13 cellular contexts compared by ENCODE assay signal in genomic region chr1:100164226-100164625, GRCh38. TPM values are rescaled to one million over a fixed set of nuclear protein-coding genes. Genes with fewer than 3 reads are reported as not detected.
DNase-seq lines count a peak whose midpoint lies in the region; ATAC-seq and TF ChIP-seq lines count a peak whose summit lies in the region.
"Had no signal": no experiment of that assay in that cellular context is flagged by ENCODE, and none has a peak within 500 bp of the region (broad histone marks: within the 10 kb centered on the region; RNA-seq: fewer than 3 reads in every experiment).

No MANE protein-coding gene starts in this region.

- H3K4me1 ChIP-seq in right atrium auricular region, result peaks cover 0 to 4% of the 10 kb centered on the region in 2 donors
- H3K4me1 ChIP-seq in mesenchymal stem cell (ENCODE audit: control insufficient read depth, insufficient read depth, low read depth, low read length), result peaks cover 2% of the 10 kb centered on the region
- H3K4me1 ChIP-seq in ascending aorta, result no peaks in the 10 kb centered on the region
- H3K4me1 ChIP-seq: upper lobe of right lung had no signal

- H3K27me3 ChIP-seq in right atrium auricular region (no peaks in the 10 kb centered on the region), mesenchymal stem cell (ENCODE audit: control insufficient read depth in 1 of 2, insufficient read depth in 1 of 2, low read length in 2 of 2) (no peaks in the 10 kb centered on the region), ascending aorta (no peaks in the 10 kb centered on the region)
- H3K27me3 ChIP-seq: upper lobe of right lung had no signal

- H3K27ac ChIP-seq in right atrium auricular region (no peak overlapping the region), mesenchymal stem cell (ENCODE audit: low read length, poor library complexity, severe bottlenecking) (no peak overlapping the region), ascending aorta (no peak overlapping the region)
- H3K27ac ChIP-seq: upper lobe of right lung had no signal

- no peak overlapping the region for H3K4ac ChIP-seq in mesenchymal stem cell (ENCODE audit: low read depth in 1 of 2, low read length in 2 of 2)

- H3K4me3 ChIP-seq in right atrium auricular region (no peak overlapping the region), mesenchymal stem cell (ENCODE audit: insufficient read depth in 1 of 2, low read depth in 1 of 2, low read length in 2 of 2) (no peak overlapping the region), ascending aorta (no peak overlapping the region)
- H3K4me3 ChIP-seq: upper lobe of right lung had no signal

- no peak overlapping the region for H4K91ac ChIP-seq in mesenchymal stem cell (ENCODE audit: low read length)

- H3K14ac ChIP-seq in mesenchymal stem cell (ENCODE audit: low read length in 2 of 2), result no peak overlapping the region

- H3K4me2 ChIP-seq in mesenchymal stem cell (ENCODE audit: low read length, poor library complexity, severe bottlenecking), result no peak overlapping the region

- no peak overlapping the region for H3K18ac ChIP-seq in mesenchymal stem cell (ENCODE audit: low read depth in 1 of 2, low read length in 2 of 2)

- no peak overlapping the region for H3K23ac ChIP-seq in mesenchymal stem cell (ENCODE audit: low read length in 2 of 2)

- H2BK5ac ChIP-seq in mesenchymal stem cell (ENCODE audit: low read depth, low read length, poor library complexity, severe bottlenecking), result no peak overlapping the region

- no peak overlapping the region for H2AK5ac ChIP-seq in mesenchymal stem cell (ENCODE audit: low read length, severe bottlenecking)

- H2AFZ ChIP-seq in mesenchymal stem cell (ENCODE audit: low read depth, low read length), result no peak overlapping the region

- H3K9me3 ChIP-seq in right atrium auricular region (no peaks in the 10 kb centered on the region), mesenchymal stem cell (ENCODE audit: control insufficient read depth, low read length) (no peaks in the 10 kb centered on the region), ascending aorta (no peaks in the 10 kb centered on the region)
- H3K9me3 ChIP-seq: upper lobe of right lung had no signal

- H3K79me1 ChIP-seq in mesenchymal stem cell (replicated peaks; ENCODE audit: low read length, poor library complexity, severe bottlenecking), result no peaks in the 10 kb centered on the region

- peak overlapping the region; percentile 53 for H3K9ac ChIP-seq in mesenchymal stem cell (ENCODE audit: low read length)

- peak; percentile 79 for ATAC-seq in Right ventricle myocardium superior (ENCODE audit: poor library complexity)
- ATAC-seq: activated T-cell treated with anti-CD3 and anti-CD28 coated beads, Interleukin-2, amount 50 U/mL, for 4 hours; upper lobe of right lung had no signal

- 56% methylated on average over 2 of the region's 2 CpGs for WGBS in mesenchymal stem cell

- no peak overlapping the region for H2BK15ac ChIP-seq in mesenchymal stem cell (ENCODE audit: low read depth, poor library complexity, severe bottlenecking)

- TF ChIP-seq CTCF in right atrium auricular region (IDR thresholded peaks at IDR 0.05), result no peak
- no peak for TF ChIP-seq CTCF in ascending aorta (IDR thresholded peaks at IDR 0.05)

- no peak overlapping the region for H4K8ac ChIP-seq in mesenchymal stem cell (ENCODE audit: low read length)

- DNase-seq in Right ventricle myocardium superior (no peak), right atrium auricular region (ENCODE audit: low spot score) (no peak), dedifferentiated amniotic fluid mesenchymal stem cell (ENCODE audit: extremely low spot score) (peak; percentile 66), mesenchymal stem cell (peak; percentile 6), NOMO-1 (lab: John Stamatoyannopoulos, UW; ENCODE audit: unreplicated experiment in 2 of 2) (no peak), HCEC 1CT (no peak), islet precursor cell (no peak), ascending aorta (ENCODE audit: low spot score in 2 of 2) (no peak)
- DNase-seq: ACHN; activated T-cell treated with anti-CD3 and anti-CD28 coated beads, Interleukin-2, amount 50 U/mL, for 4 hours; DMS79 treated with DMSO at 0.1 percent for 48 hours; NCI-H1092; upper lobe of right lung had no signal

- no peak overlapping the region for H2BK120ac ChIP-seq in mesenchymal stem cell (ENCODE audit: low read depth, low read length)

- H2BK12ac ChIP-seq in mesenchymal stem cell (ENCODE audit: low read length in 2 of 2), result no peak overlapping the region

- intact Hi-C loops in Right ventricle myocardium superior (cut with DNase I), result no loop called here
- intact Hi-C loops in ascending aorta (cut with DNase I), result no loop called here

- H3K36me3 ChIP-seq in right atrium auricular region (no peaks in the 10 kb centered on the region), mesenchymal stem cell (ENCODE audit: control insufficient read depth in 1 of 2, insufficient read depth in 2 of 2, low read depth in 1 of 2, low read length in 2 of 2) (no peaks in the 10 kb centered on the region), ascending aorta (no peaks in the 10 kb centered on the region)
- H3K36me3 ChIP-seq: upper lobe of right lung had no signal

RNA-seq across cellular contexts. Expression of gene LRRC39, which starts 13.8 kb away (rescaled TPM):
- total RNA-seq in Right ventricle myocardium superior (187 TPM), right atrium auricular region (100 to 1,000 TPM in 1 of 2 donors, 10 to 100 TPM in 1; 27.6 to 142 TPM), ascending aorta (not detected)
- 0.39 TPM for polyA plus RNA-seq in mesenchymal stem cell (2013, experiment 1 of 2)
- 0.45 TPM for polyA plus RNA-seq in mesenchymal stem cell (2013, experiment 2 of 2)

RNA-seq across cellular contexts. Expression of gene TRMT13, which starts 31.3 kb away (rescaled TPM):
- total RNA-seq in Right ventricle myocardium superior (5.3 TPM), right atrium auricular region (1 to 10 TPM; 3.1 to 3.7 TPM), ascending aorta (11.4 TPM)
- 6.4 TPM for polyA plus RNA-seq in mesenchymal stem cell (2013, experiment 1 of 2)
- 6.7 TPM for polyA plus RNA-seq in mesenchymal stem cell (2013, experiment 2 of 2)

RNA-seq across cellular contexts. Expression of gene SASS6, which starts 31.5 kb away (rescaled TPM):
- total RNA-seq in Right ventricle myocardium superior (1.6 TPM), right atrium auricular region (1 to 10 TPM; 1.6 to 1.7 TPM), ascending aorta (7.0 TPM)
- polyA plus RNA-seq in mesenchymal stem cell (2013, experiment 1 of 2), result 1.4 TPM
- polyA plus RNA-seq in mesenchymal stem cell (2013, experiment 2 of 2), result 1.5 TPM

Comparison
In these comparisons a context has a peak if more than half of its experiments do, and no peak if none do; other contexts are left out.
1. DNase-seq: peak in dedifferentiated amniotic fluid mesenchymal stem cell (single experiment) and mesenchymal stem cell (single experiment); none in Right ventricle myocardium superior (single experiment), right atrium auricular region (single experiment), NOMO-1 (0 of 2), HCEC 1CT (single experiment), islet precursor cell (single experiment) and ascending aorta (0 of 2).
2. RNA of gene LRRC39, which starts 13.8 kb away (total RNA-seq): 187 TPM in Right ventricle myocardium superior (single experiment) and 27.6 to 142 TPM in right atrium auricular region; not detected in ascending aorta (single experiment); every median in the first group is over 10 times any median in the second.